ENCODE assay signal across 20 cellular contexts in genomic region chr13:26465514-26465913, GRCh38.
DNase-seq lines count a peak whose midpoint lies in the region; ATAC-seq, FAIRE-seq and TF ChIP-seq lines count a peak whose summit lies in the region.
"Had no signal": no experiment of that assay in that cellular context is flagged by ENCODE, and none has a peak within 500 bp of the region (broad histone marks: within the 10 kb centered on the region; RNA-seq: fewer than 3 reads in every experiment).

No MANE protein-coding gene starts in this region.

- TF ChIP-seq CTCF in bronchial epithelial cell (IDR thresholded peaks at IDR 0.05; ENCODE audit: insufficient read depth, low read length, severe bottlenecking): no peak
- no peak for TF ChIP-seq CTCF in heart right ventricle (IDR thresholded peaks at IDR 0.05)

- DNase-seq in Daoy (ENCODE audit: low read depth): peak; percentile 9
- DNase-seq in bronchial epithelial cell (ENCODE audit: low read depth): no peak
- peak; percentile 53 to 56 for DNase-seq in heart right ventricle
- peak; percentile 31 for DNase-seq in myocyte (ENCODE audit: low read depth)
- DNase-seq in NCI-H524 treated with DMSO at 0.1 percent for 48 hours (lab: John Stamatoyannopoulos, UW): no peak
- no peak for DNase-seq in activated CD4-positive, alpha-beta T cell treated with anti-CD3 and anti-CD28 coated beads, Interleukin-2, amount 10 ng/mL, durations not matched to agents 24 days and 14 days
- DNase-seq: 8988T; CD8-positive, alpha-beta memory T cell; DND-41; KG1; NCI-H1092 treated with DMSO at 0.1 percent for 48 hours; NCI-H1694; NCI-H446 treated with DMSO at 0.1 percent for 48 hours; NCI-H774; SHP77 treated with DMSO at 0.1 percent for 48 hours had no signal

- H3K27ac Mint-ChIP-seq in activated CD4-positive, alpha-beta T cell treated with anti-CD3 and anti-CD28 coated beads, Interleukin-2, amount 10 ng/mL, durations not matched to agents 24 days and 14 days: no peak overlapping the region
- H3K27ac Mint-ChIP-seq: CD8-positive, alpha-beta memory T cell had no signal

- intact Hi-C loops in heart right ventricle (cut with DNase I): no loop called here
- intact Hi-C loops in activated CD4-positive, alpha-beta T cell treated with anti-CD3 and anti-CD28 coated beads, Interleukin-2, amount 10 ng/mL, durations not matched to agents 24 days and 14 days (cut with micrococcal nuclease): no loop called here

- H3K36me3 Mint-ChIP-seq in activated CD4-positive, alpha-beta T cell treated with anti-CD3 and anti-CD28 coated beads, Interleukin-2, amount 10 ng/mL, durations not matched to agents 24 days and 14 days (ENCODE audit: low read depth): no peaks in the 10 kb centered on the region
- H3K36me3 Mint-ChIP-seq: CD8-positive, alpha-beta memory T cell had no signal

- H3K4me3 ChIP-seq in bronchial epithelial cell (ENCODE audit: low read depth, low read length) (no peak overlapping the region), heart right ventricle (no peak overlapping the region)
- H3K4me3 ChIP-seq: BLaER1, HAP-1 had no signal

- ATAC-seq in heart right ventricle (peak; percentile 49 to 75 (median 68)), HG03457 (IDR thresholded peaks at IDR 0.05; ENCODE audit: unreplicated experiment) (no peak), GM21786 (IDR thresholded peaks at IDR 0.05; ENCODE audit: unreplicated experiment) (no peak)
- ATAC-seq: Panc1 had no signal

- no peaks in the 10 kb centered on the region for H3K27me3 Mint-ChIP-seq in activated CD4-positive, alpha-beta T cell treated with anti-CD3 and anti-CD28 coated beads, Interleukin-2, amount 10 ng/mL, durations not matched to agents 24 days and 14 days

- peaks cover 0 to 25% (median 0%) of the 10 kb centered on the region in 9 donors for H3K4me1 ChIP-seq in heart right ventricle
- H3K4me1 ChIP-seq: HAP-1 had no signal

- 40 to 65% methylated on average over 12 of the region's 12 CpGs for WGBS in heart right ventricle, 2 donors

- no peaks in the 10 kb centered on the region for H3K9me3 Mint-ChIP-seq in activated CD4-positive, alpha-beta T cell treated with anti-CD3 and anti-CD28 coated beads, Interleukin-2, amount 10 ng/mL, durations not matched to agents 24 days and 14 days
- H3K9me3 Mint-ChIP-seq: CD8-positive, alpha-beta memory T cell had no signal

- peak; percentile 28 for FAIRE-seq in bronchial epithelial cell (lab: Jason Lieb, UNC)

- H3K27me3 ChIP-seq in bronchial epithelial cell (ENCODE audit: control insufficient read depth, insufficient read depth, low read length): no peaks in the 10 kb centered on the region
- H3K27me3 ChIP-seq in heart right ventricle: peaks cover 0 to 6% (median 0%) of the 10 kb centered on the region in 7 donors
- H3K27me3 ChIP-seq: BLaER1 had no signal

- H3K4me1 Mint-ChIP-seq in activated CD4-positive, alpha-beta T cell treated with anti-CD3 and anti-CD28 coated beads, Interleukin-2, amount 10 ng/mL, durations not matched to agents 24 days and 14 days: no peaks in the 10 kb centered on the region
- H3K4me1 Mint-ChIP-seq: CD8-positive, alpha-beta memory T cell had no signal

- H3K4me3 Mint-ChIP-seq in activated CD4-positive, alpha-beta T cell treated with anti-CD3 and anti-CD28 coated beads, Interleukin-2, amount 10 ng/mL, durations not matched to agents 24 days and 14 days: no peak overlapping the region
- H3K4me3 Mint-ChIP-seq: CD8-positive, alpha-beta memory T cell had no signal

- peak overlapping the region in 7 of 10 donors; percentile 21 to 69 (median 44) for H3K27ac ChIP-seq in heart right ventricle
- H3K27ac ChIP-seq: BLaER1 had no signal

- no peaks in the 10 kb centered on the region for H3K36me3 ChIP-seq in bronchial epithelial cell (ENCODE audit: control insufficient read depth, insufficient read depth, low read length)
- no peaks in the 10 kb centered on the region for H3K36me3 ChIP-seq in heart right ventricle
- H3K36me3 ChIP-seq: BLaER1, HAP-1 had no signal

- H3K9me3 ChIP-seq in heart right ventricle: no peaks in the 10 kb centered on the region
- H3K9me3 ChIP-seq: HAP-1 had no signal

Comparison
In these comparisons a context has a peak if more than half of its experiments do, and no peak if none do; other contexts are left out.
1. DNase-seq: peak in Daoy (single experiment), heart right ventricle (2 of 2) and myocyte (single experiment); none in bronchial epithelial cell (single experiment), NCI-H524 treated with DMSO at 0.1 percent for 48 hours (single experiment) and activated CD4-positive, alpha-beta T cell treated with anti-CD3 and anti-CD28 coated beads, Interleukin-2, amount 10 ng/mL, durations not matched to agents 24 days and 14 days (single experiment).
2. ATAC-seq: peak in heart right ventricle (8 of 8); none in HG03457 (single experiment) and GM21786 (single experiment).